In genomic region chr6:134020543-134020942, GRCh38 we compare ENCODE assay signal across 10 cellular contexts. TPM values are rescaled to one million over a fixed set of nuclear protein-coding genes. Genes with fewer than 3 reads are reported as not detected.
"Had no signal": no experiment of that assay in that cellular context is flagged by ENCODE, and none has a peak within 500 bp of the region (broad histone marks: within the 10 kb centered on the region; RNA-seq: fewer than 3 reads in every experiment).

No MANE protein-coding gene starts in this region.

- H3K9me3 ChIP-seq: adrenal gland, lower lobe of right lung, psoas muscle had no signal

- ATAC-seq: naive thymus-derived CD4-positive, alpha-beta T cell; stimulated activated naive CD8-positive, alpha-beta T cell treated with anti-CD3 and anti-CD28 coated beads, Interleukin-15, Interleukin-2, amounts not matched to agents 100 U/mL and 50 U/mL, for 24 hours had no signal

- DNase-seq: activated naive CD4-positive, alpha-beta T cell treated with anti-CD3 and anti-CD28 coated beads, Interleukin-2, amount 10 ng/mL, durations not matched to agents 7 days and 5 days; adrenal gland; brain microvascular endothelial cell; lower lobe of right lung; naive thymus-derived CD4-positive, alpha-beta T cell; psoas muscle; stimulated activated CD4-positive, alpha-beta T cell treated with anti-CD3 and anti-CD28 coated beads, Interleukin-2, amount 100 ng/mL, for 48 hours; stimulated activated naive CD8-positive, alpha-beta T cell treated with anti-CD3 and anti-CD28 coated beads, Interleukin-15, Interleukin-2, amounts not matched to agents 100 U/mL and 50 U/mL, for 24 hours had no signal

- H3K4me1 ChIP-seq: adrenal gland had no signal

- H3K36me3 ChIP-seq: adrenal gland, brain microvascular endothelial cell had no signal

- H3K27me3 ChIP-seq: adrenal gland, brain microvascular endothelial cell, dorsolateral prefrontal cortex had no signal

- H3K27ac ChIP-seq: adrenal gland, brain microvascular endothelial cell, lower lobe of right lung, psoas muscle had no signal

- H3K4me3 ChIP-seq: adrenal gland, lower lobe of right lung, psoas muscle had no signal

RNA-seq across cellular contexts. Expression of gene SLC2A12, which starts 31.9 kb away (rescaled TPM):
- total RNA-seq: activated T-helper 2 cell treated with anti-CD3 and anti-CD28 coated beads, Interferon-gamma antibody, Interleukin-2, Interleukin-4, amounts not matched to agents 10 μg/mL and 5 μg/mL and 100 μg/mL, durations not matched to agents 14 hours and 24 hours and 36 hours had no signal
